In genomic region chr16:50265260-50265659, GRCh38 we compare ENCODE assay signal across 8 cellular contexts.
DNase-seq lines count a peak whose midpoint lies in the region; ATAC-seq and TF ChIP-seq lines count a peak whose summit lies in the region.

No MANE protein-coding gene starts in this region.

- peaks cover 84% of the 10 kb centered on the region for H3K4me1 Mint-ChIP-seq in stimulated activated naive CD8-positive, alpha-beta T cell treated with anti-CD3 and anti-CD28 coated beads, Interleukin-15, amount 100 ng/mL, for 72 hours

- H3K4me3 Mint-ChIP-seq in stimulated activated naive CD8-positive, alpha-beta T cell treated with anti-CD3 and anti-CD28 coated beads, Interleukin-15, amount 100 ng/mL, for 72 hours, result peak overlapping the region; percentile 58 to 85

- ATAC-seq in HG03280 (IDR thresholded peaks at IDR 0.05; ENCODE audit: unreplicated experiment), result peak; percentile 40
- no peak for ATAC-seq in stimulated activated naive CD8-positive, alpha-beta T cell treated with anti-CD3 and anti-CD28 coated beads, Interleukin-15, amount 100 ng/mL, for 72 hours
- ATAC-seq in GM21360 (IDR thresholded peaks at IDR 0.05; ENCODE audit: unreplicated experiment), result no peak

- peak; percentile 47 for TF ChIP-seq CTCF in epithelial cell of esophagus (IDR thresholded peaks at IDR 0.05; ENCODE audit: insufficient read depth, low read depth, low read length, missing control alignments)

- H3K27me3 Mint-ChIP-seq in stimulated activated naive CD8-positive, alpha-beta T cell treated with anti-CD3 and anti-CD28 coated beads, Interleukin-15, amount 100 ng/mL, for 72 hours, result peaks cover 12% of the 10 kb centered on the region

- peaks cover 0 to 4% of the 10 kb centered on the region in 2 donors for H3K9me3 Mint-ChIP-seq in stimulated activated naive CD8-positive, alpha-beta T cell treated with anti-CD3 and anti-CD28 coated beads, Interleukin-15, amount 100 ng/mL, for 72 hours

- H3K4me3 ChIP-seq in epithelial cell of esophagus (ENCODE audit: low read length), result no peak overlapping the region

- peak; percentile 35 for DNase-seq in NCI-H146 (lab: John Stamatoyannopoulos, UW)
- no peak for DNase-seq in NCI-H146 treated with DMSO at 0.1 percent for 48 hours (lab: John Stamatoyannopoulos, UW; ENCODE audit: unreplicated experiment)
- peak; percentile 37 for DNase-seq in SW480 (ENCODE audit: low spot score)
- peak; percentile 38 for DNase-seq in epithelial cell of esophagus (ENCODE audit: low read depth)
- no peak for DNase-seq in stimulated activated naive CD8-positive, alpha-beta T cell treated with anti-CD3 and anti-CD28 coated beads, Interleukin-15, amount 100 ng/mL, for 72 hours
- no peak for DNase-seq in hippocampal formation (lab: John Stamatoyannopoulos, UW)

- H3K27ac Mint-ChIP-seq in stimulated activated naive CD8-positive, alpha-beta T cell treated with anti-CD3 and anti-CD28 coated beads, Interleukin-15, amount 100 ng/mL, for 72 hours, result peak overlapping the region; percentile 83 to 94

Comparison
In these comparisons a context has a peak if more than half of its experiments do, and no peak if none do; other contexts are left out.
1. DNase-seq: peak in NCI-H146 (single experiment), SW480 (single experiment) and epithelial cell of esophagus (single experiment); none in NCI-H146 treated with DMSO at 0.1 percent for 48 hours (single experiment), stimulated activated naive CD8-positive, alpha-beta T cell treated with anti-CD3 and anti-CD28 coated beads, Interleukin-15, amount 100 ng/mL, for 72 hours (0 of 2) and hippocampal formation (0 of 2).